ENCODE assay signal across 12 cellular contexts in the genomic region with DNA sequence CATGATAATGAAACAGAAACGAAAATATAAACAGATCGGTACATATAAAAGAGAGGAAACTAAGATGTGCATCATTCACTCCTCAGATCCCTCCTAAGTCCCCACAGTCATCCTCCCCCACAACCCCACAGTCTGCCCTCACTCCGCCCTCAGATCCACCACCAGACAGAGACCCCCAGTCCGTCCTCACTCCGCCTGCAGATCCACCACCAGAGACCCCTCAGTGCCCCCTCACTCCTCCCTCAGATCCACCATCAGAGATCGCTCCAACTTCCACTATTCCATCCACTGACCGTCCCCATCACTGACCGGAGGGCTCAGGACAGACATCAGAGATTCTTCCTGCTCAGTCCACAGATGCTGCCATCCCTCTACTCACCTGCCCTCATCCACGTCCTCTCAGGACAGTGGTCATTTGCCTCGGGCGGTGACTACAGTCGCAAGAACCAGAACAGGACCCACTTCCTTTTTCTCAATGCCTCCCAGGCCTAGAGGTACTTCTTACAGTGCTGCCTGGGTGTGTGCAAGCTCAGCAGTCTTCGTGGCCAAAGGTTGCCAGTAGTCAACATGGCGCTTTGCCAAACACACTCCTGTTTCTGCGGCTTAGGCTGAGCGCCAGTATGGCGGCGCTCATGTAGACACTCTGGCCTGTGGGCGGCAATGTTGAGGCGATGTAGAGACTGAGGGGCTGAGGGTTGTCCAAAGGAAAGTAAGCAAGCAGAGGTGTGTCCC. TPM values are rescaled to one million over a fixed set of nuclear protein-coding genes. Genes with fewer than 3 reads are reported as not detected.
DNase-seq lines count a peak whose midpoint lies in the region; ATAC-seq and TF ChIP-seq lines count a peak whose summit lies in the region.
"Had no signal": no experiment of that assay in that cellular context is flagged by ENCODE, and none has a peak within 500 bp of the region (broad histone marks: within the 10 kb centered on the region; RNA-seq: fewer than 3 reads in every experiment).

No MANE protein-coding gene starts in this region.

- no peak overlapping the region for H3K4me3 Mint-ChIP-seq in CD4-positive, alpha-beta memory T cell
- H3K4me3 Mint-ChIP-seq: neural crest cell; T-helper 1 cell treated with Interleukin-12 subunit alpha and Interleukin-12 subunit beta and Interleukin-4 antibody, amounts not matched to agents 30 μg/mL and 1 μg/mL, for 36 hours had no signal

- no peaks in the 10 kb centered on the region for H3K9me3 ChIP-seq in right lobe of liver
- H3K9me3 ChIP-seq in CD4-positive, alpha-beta memory T cell (ENCODE audit: control insufficient read depth in 1 of 2, low read length in 2 of 2): no peaks in the 10 kb centered on the region
- H3K9me3 ChIP-seq: ascending aorta had no signal

- intact Hi-C loops in right lobe of liver (cut with DNase I): no loop called here
- intact Hi-C loops in CD4-positive, alpha-beta memory T cell (cut with micrococcal nuclease): no loop called here

- WGBS in right lobe of liver (ENCODE audit: insufficient coverage, low coverage, low lambda C conversion rate, missing lambda C conversion rate): 56% methylated on average over 20 of the region's 20 CpGs

- CTCF ChIA-PET in CD4-positive, alpha-beta memory T cell (lab: Charles Lee; ENCODE audit: partially characterized antibody): no interaction called here

- H3K9me3 Mint-ChIP-seq in CD4-positive, alpha-beta memory T cell: peaks cover 0 to 12% (median 2%) of the 10 kb centered on the region in 8 donors
- H3K9me3 Mint-ChIP-seq: neural crest cell; T-helper 1 cell treated with Interleukin-12 subunit alpha and Interleukin-12 subunit beta and Interleukin-4 antibody, amounts not matched to agents 30 μg/mL and 1 μg/mL, for 36 hours had no signal

- H3K27ac ChIP-seq in C4-2B (no peak overlapping the region), right lobe of liver (peak overlapping the region in 2 of 3 donors; percentile 12 to 16)
- H3K27ac ChIP-seq in CD4-positive, alpha-beta memory T cell (ENCODE audit: low read depth, low read length): no peak overlapping the region
- H3K27ac ChIP-seq: ascending aorta had no signal

- TF ChIP-seq POLR2A in right lobe of liver (IDR thresholded peaks at IDR 0.05): no peak

- H3K27me3 ChIP-seq in right lobe of liver: no peaks in the 10 kb centered on the region
- no peaks in the 10 kb centered on the region for H3K27me3 ChIP-seq in CD4-positive, alpha-beta memory T cell (ENCODE audit: insufficient read depth, low read length)
- H3K27me3 ChIP-seq: ascending aorta had no signal

- ATAC-seq in right lobe of liver (peak; percentile 99 to 100 (median 99)), GM21529 (IDR thresholded peaks at IDR 0.05; ENCODE audit: unreplicated experiment) (no peak)

- POLR2A ChIA-PET in CD4-positive, alpha-beta memory T cell (lab: Charles Lee; ENCODE audit: partially characterized antibody): no interaction called here

- no peaks in the 10 kb centered on the region for H3K36me3 ChIP-seq in right lobe of liver
- no peaks in the 10 kb centered on the region for H3K36me3 ChIP-seq in CD4-positive, alpha-beta memory T cell (ENCODE audit: insufficient read depth, low read length)
- H3K36me3 ChIP-seq: ascending aorta had no signal

- peak overlapping the region; percentile 9 to 28 (median 14) for H3K4me3 ChIP-seq in right lobe of liver
- H3K4me3 ChIP-seq in CD4-positive, alpha-beta memory T cell (ENCODE audit: low read length in 2 of 2): no peak overlapping the region
- H3K4me3 ChIP-seq: ascending aorta had no signal

- no peaks in the 10 kb centered on the region for H3K4me1 Mint-ChIP-seq in CD4-positive, alpha-beta memory T cell
- H3K4me1 Mint-ChIP-seq: neural crest cell had no signal

- peaks cover 0 to 6% (median 0%) of the 10 kb centered on the region in 4 donors for H3K4me1 ChIP-seq in right lobe of liver
- no peaks in the 10 kb centered on the region for H3K4me1 ChIP-seq in CD4-positive, alpha-beta memory T cell (ENCODE audit: insufficient read depth, low read length)
- H3K4me1 ChIP-seq: ascending aorta had no signal

- peak; percentile 98 for DNase-seq in HT-29 (ENCODE audit: low spot score)
- peak; percentile 93 for DNase-seq in RPMI8226
- peak; percentile 86 to 93 (median 90) for DNase-seq in right lobe of liver
- DNase-seq in effector CD8-positive, alpha-beta T cell (lab: John Stamatoyannopoulos, UW): no peak
- no peak for DNase-seq in CD4-positive, alpha-beta memory T cell
- no peak for DNase-seq in G401 (ENCODE audit: low spot score)
- DNase-seq: NCI-H446 treated with DMSO at 0.1 percent for 48 hours had no signal

- peaks cover 2% of the 10 kb centered on the region in 2 donors for H3K27me3 Mint-ChIP-seq in CD4-positive, alpha-beta memory T cell

- H3K27ac Mint-ChIP-seq in CD4-positive, alpha-beta memory T cell: peak overlapping the region in 1 of 7 donors; percentile 32
- H3K27ac Mint-ChIP-seq: T-helper 1 cell treated with Interleukin-12 subunit alpha and Interleukin-12 subunit beta and Interleukin-4 antibody, amounts not matched to agents 30 μg/mL and 1 μg/mL, for 36 hours had no signal

- no peaks in the 10 kb centered on the region for H3K36me3 Mint-ChIP-seq in CD4-positive, alpha-beta memory T cell

- in situ Hi-C loops in G401 (cut with HindIII; ENCODE audit: low sequenced_read_pairs): no loop called here

- TF ChIP-seq CTCF in C4-2B (conservative IDR thresholded peaks at IDR 0.05): peak; percentile 75
- TF ChIP-seq CTCF in right lobe of liver (IDR thresholded peaks at IDR 0.05): peak; percentile 21 to 50 (median 45)

RNA-seq across cellular contexts. Expression of a gene that starts 8.3 kb away (rescaled TPM):
- total RNA-seq in HT-29 (2014; rRNA removed; shearing (Covaris generic)): not detected in 2 replicates
- total RNA-seq in right lobe of liver: not detected
- not detected for total RNA-seq in CD4-positive, alpha-beta memory T cell
- not detected for polyA plus RNA-seq in CD4-positive, alpha-beta memory T cell
- not detected in 2 replicates for total RNA-seq in G401 (2014; rRNA removed; shearing (Covaris generic))
- total RNA-seq: ascending aorta had no signal

RNA-seq across cellular contexts. Expression of a gene that starts 26.8 kb away (rescaled TPM):
- total RNA-seq in HT-29 (2014; rRNA removed; shearing (Covaris generic)): not detected in 2 replicates
- total RNA-seq in right lobe of liver: not detected
- total RNA-seq in CD4-positive, alpha-beta memory T cell: not detected
- not detected for polyA plus RNA-seq in CD4-positive, alpha-beta memory T cell
- total RNA-seq in G401 (2014; rRNA removed; shearing (Covaris generic)): not detected in 2 replicates
- total RNA-seq: ascending aorta had no signal

Comparison
In these comparisons a context has a peak if more than half of its experiments do, and no peak if none do; other contexts are left out.
1. H3K27ac ChIP-seq: peak in right lobe of liver (2 of 3); none in C4-2B (single experiment) and CD4-positive, alpha-beta memory T cell (single experiment).
2. DNase-seq: peak in HT-29 (single experiment), RPMI8226 (single experiment) and right lobe of liver (3 of 3); none in effector CD8-positive, alpha-beta T cell (single experiment), CD4-positive, alpha-beta memory T cell (0 of 5) and G401 (single experiment).
3. H3K4me3 ChIP-seq: peak in right lobe of liver (3 of 3); none in CD4-positive, alpha-beta memory T cell (0 of 2).